ENCODE assay signal across 7 cellular contexts in the genomic region with DNA sequence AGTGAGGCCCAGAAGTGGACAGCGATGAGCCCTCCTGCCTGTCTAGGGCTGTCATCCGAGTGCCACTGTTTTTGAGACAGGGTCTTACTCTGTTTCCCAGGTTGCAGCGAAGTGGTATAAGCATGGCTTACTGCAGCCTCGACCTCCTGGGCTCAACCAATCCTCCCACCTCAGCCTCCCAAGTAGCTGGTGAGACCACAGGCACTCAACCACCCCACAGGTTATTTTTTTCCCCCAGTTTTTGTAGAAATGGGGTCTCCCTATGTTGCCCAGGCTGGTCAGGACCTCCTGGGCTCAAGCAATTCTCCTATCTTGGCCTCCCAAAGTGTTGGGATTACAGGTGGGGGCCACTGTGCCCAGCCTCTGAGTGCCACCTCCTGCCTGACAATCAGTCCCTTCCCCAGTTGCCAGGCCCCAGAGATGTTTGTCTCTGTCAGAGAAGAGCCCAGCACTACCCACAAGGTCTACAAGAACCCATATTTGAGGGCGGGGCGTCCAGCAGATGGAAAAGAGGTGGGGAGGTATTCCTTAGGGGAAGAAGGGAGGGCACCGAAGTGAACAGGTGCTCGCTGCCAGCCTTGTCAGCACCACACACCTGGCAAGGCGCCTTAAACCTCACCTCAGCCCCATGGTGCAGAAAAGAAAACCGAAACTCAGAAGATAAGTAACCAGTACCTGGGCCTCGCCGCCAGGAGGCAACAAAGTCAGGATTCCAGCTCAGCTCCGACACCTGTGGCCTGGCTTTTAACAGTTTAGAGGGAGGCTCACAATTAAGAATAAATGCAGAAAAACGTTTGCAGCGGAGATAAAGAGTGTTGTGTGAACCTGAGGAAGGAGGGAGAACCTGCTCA.
DNase-seq lines count a peak whose midpoint lies in the region; ATAC-seq, FAIRE-seq and TF ChIP-seq lines count a peak whose summit lies in the region.

No MANE protein-coding gene starts in this region.

- 52% methylated on average over 15 of the region's 15 CpGs for WGBS in prostate gland

- TF ChIP-seq POLR2A in prostate gland (IDR thresholded peaks at IDR 0.05), result no peak

- H3K9me3 ChIP-seq in prostate gland, result no peaks in the 10 kb centered on the region

- no peaks in the 10 kb centered on the region for H3K27me3 ChIP-seq in bronchial epithelial cell (ENCODE audit: control insufficient read depth, insufficient read depth, low read length)
- H3K27me3 ChIP-seq in prostate gland (replicated peaks; ENCODE audit: insufficient read depth), result no peaks in the 10 kb centered on the region

- ATAC-seq in GM18499 (IDR thresholded peaks at IDR 0.05; ENCODE audit: insufficient read depth, unreplicated experiment), result peak; percentile 83
- no peak for ATAC-seq in sciatic nerve
- ATAC-seq in GM21737 (IDR thresholded peaks at IDR 0.05; ENCODE audit: unreplicated experiment), result no peak

- no peak overlapping the region for H3K4me3 ChIP-seq in bronchial epithelial cell (ENCODE audit: low read depth, low read length)
- no peak overlapping the region for H3K4me3 ChIP-seq in prostate gland

- FAIRE-seq in bronchial epithelial cell (lab: Jason Lieb, UNC), result no peak

- peak; percentile 49 for DNase-seq in NCI-H2107 (lab: John Stamatoyannopoulos, UW)
- peak; percentile 42 for DNase-seq in bronchial epithelial cell (ENCODE audit: low read depth)
- DNase-seq in prostate gland (ENCODE audit: low spot score), result peak; percentile 48
- no peak for DNase-seq in putamen (ENCODE audit: low spot score)
- DNase-seq in sciatic nerve (ENCODE audit: low spot score), result no peak

- no peak overlapping the region for H3K27ac ChIP-seq in prostate gland

- peak; percentile 83 for TF ChIP-seq CTCF in bronchial epithelial cell (IDR thresholded peaks at IDR 0.05; ENCODE audit: insufficient read depth, low read length, severe bottlenecking)
- TF ChIP-seq CTCF in prostate gland (IDR thresholded peaks at IDR 0.05), result peak in 3 of 4 experiments; percentile 24 to 69 (median 54)

- no peaks in the 10 kb centered on the region for H3K4me1 ChIP-seq in prostate gland (replicated peaks)

- H3K36me3 ChIP-seq in bronchial epithelial cell (ENCODE audit: control insufficient read depth, insufficient read depth, low read length), result no peaks in the 10 kb centered on the region
- no peaks in the 10 kb centered on the region for H3K36me3 ChIP-seq in prostate gland

- intact Hi-C loops in prostate gland (cut with DNase I) (loop anchor here (10.0 kb wide), 2 partner anchors 397 to 607 kb away; no protein-coding TSS in a partner anchor), sciatic nerve (cut with DNase I) (no loop called here)

Comparison
In these comparisons a context has a peak if more than half of its experiments do, and no peak if none do; other contexts are left out.
1. DNase-seq: peak in NCI-H2107 (single experiment), bronchial epithelial cell (single experiment) and prostate gland (single experiment); none in putamen (single experiment) and sciatic nerve (single experiment).